In genomic region chr2:62364786-62365185, GRCh38 we compare ENCODE assay signal across 2 cellular contexts.
TF ChIP-seq lines count a peak whose summit lies in the region.

No MANE protein-coding gene starts in this region.

TF ChIP-seq in IMR-90, 13 proteins besides CTCF, POLR2A, EP300 and RAD21 (continued from another document):
- TF ChIP-seq SMC3 (IDR thresholded peaks at IDR 0.05; ENCODE audit: low read depth, low read length) (no peak), FOS (IDR thresholded peaks at IDR 0.05; ENCODE audit: low read depth, low read length) (no peak), MAZ (IDR thresholded peaks at IDR 0.05; ENCODE audit: borderline replicate concordance, low read depth, low read length) (no peak), ELK1 (IDR thresholded peaks at IDR 0.05; ENCODE audit: borderline replicate concordance, low read depth, low read length) (no peak), BHLHE40 (IDR thresholded peaks at IDR 0.05; ENCODE audit: low read depth, low read length) (no peak), CHD1 (IDR thresholded peaks at IDR 0.05; ENCODE audit: low read depth, low read length) (no peak), USF2 (IDR thresholded peaks at IDR 0.05; ENCODE audit: low read depth, low read length) (no peak), RFX5 (IDR thresholded peaks at IDR 0.05; ENCODE audit: low read depth, low read length) (no peak), CEBPB (IDR thresholded peaks at IDR 0.05; ENCODE audit: low read depth, low read length) (no peak)
TF ChIP-seq in IMR-90: peak in this region for 0.

TF ChIP-seq in SK-N-SH, 30 proteins besides CTCF, POLR2A, EP300 and RAD21:
- TF ChIP-seq IRF3 (IDR thresholded peaks at IDR 0.05; ENCODE audit: low read depth, low read length) (no peak), MXI1 (IDR thresholded peaks at IDR 0.05; ENCODE audit: low read depth, low read length) (0 out of 2 replicates have a peak, but pooled peaks have one; percentile 16)
